12 cellular contexts compared by ENCODE assay signal in the genomic region with DNA sequence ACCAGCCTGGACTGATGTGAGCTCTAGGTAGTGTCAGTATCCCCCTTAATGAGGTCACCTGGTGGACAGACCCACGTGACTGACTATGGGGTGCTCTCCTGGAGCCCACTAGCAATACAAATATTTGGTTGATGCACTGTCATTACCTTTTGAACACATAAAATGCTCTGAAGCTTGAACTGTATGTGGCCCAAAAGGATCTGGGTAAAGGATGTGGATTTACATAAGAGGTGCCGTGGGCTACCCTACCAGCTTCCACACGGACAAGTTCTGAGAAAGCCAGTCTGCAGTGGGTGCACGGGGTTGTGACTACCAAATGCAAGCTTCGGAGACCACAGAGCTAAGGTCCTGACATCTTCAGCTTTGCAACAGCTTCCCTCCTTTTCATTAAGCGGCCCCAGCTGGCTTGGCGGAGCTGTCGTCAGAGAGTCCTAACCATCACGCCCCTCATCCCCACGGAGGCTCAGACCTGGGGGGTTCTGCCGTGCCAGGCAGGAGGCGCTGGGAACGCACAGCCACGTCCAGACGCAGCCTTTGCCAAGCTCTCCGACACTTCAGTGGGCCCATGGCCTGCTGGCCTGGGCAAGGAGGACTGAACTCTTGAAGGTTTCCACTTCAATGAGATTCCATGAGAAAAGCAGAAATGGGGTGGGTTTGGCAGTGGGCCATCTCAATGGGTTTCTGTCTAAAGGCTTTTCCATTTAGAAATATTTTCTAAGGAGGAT.
DNase-seq lines count a peak whose midpoint lies in the region; ATAC-seq and TF ChIP-seq lines count a peak whose summit lies in the region.
"Had no signal": no experiment of that assay in that cellular context is flagged by ENCODE, and none has a peak within 500 bp of the region (broad histone marks: within the 10 kb centered on the region; RNA-seq: fewer than 3 reads in every experiment).

No MANE protein-coding gene starts in this region.

- H3K36me3 ChIP-seq in ascending aorta (no peaks in the 10 kb centered on the region), right atrium auricular region (no peaks in the 10 kb centered on the region), rectal smooth muscle tissue (ENCODE audit: control insufficient read depth, insufficient read depth, low read length) (no peaks in the 10 kb centered on the region), BE2C (peaks cover 4% of the 10 kb centered on the region; the same call in 1 of the 2 replicates)
- H3K36me3 ChIP-seq: Peyer's patch had no signal

- peaks cover 42% of the 10 kb centered on the region for H3K4me1 Mint-ChIP-seq in activated naive CD8-positive, alpha-beta T cell treated with anti-CD3 and anti-CD28 coated beads for 36 hours

- no peaks in the 10 kb centered on the region for H3K27me3 Mint-ChIP-seq in activated naive CD8-positive, alpha-beta T cell treated with anti-CD3 and anti-CD28 coated beads for 36 hours

- no peaks in the 10 kb centered on the region for H3K27me3 ChIP-seq in AG04450 (ENCODE audit: control insufficient read depth, insufficient read depth, low read length)
- H3K27me3 ChIP-seq in ascending aorta, result no peaks in the 10 kb centered on the region
- H3K27me3 ChIP-seq in right atrium auricular region, result no peaks in the 10 kb centered on the region
- H3K27me3 ChIP-seq in rectal smooth muscle tissue (ENCODE audit: control insufficient read depth, insufficient read depth, low read length), result no peaks in the 10 kb centered on the region
- no peaks in the 10 kb centered on the region for H3K27me3 ChIP-seq in BE2C
- H3K27me3 ChIP-seq: Peyer's patch had no signal

- intact Hi-C loops in ascending aorta (cut with DNase I), result loop anchor here (2.0 to 5.0 kb wide), 4 partner anchors 71 to 229 kb away; no protein-coding TSS in a partner anchor

- no peak for DNase-seq in AG04450 (ENCODE audit: low read depth, low spot score)
- peak in 1 of 2 donors; percentile 76 for DNase-seq in ascending aorta (ENCODE audit: low spot score in 2 of 2)
- peak; percentile 77 for DNase-seq in right atrium auricular region (ENCODE audit: low spot score)
- DNase-seq in stimulated activated CD8-positive, alpha-beta memory T cell treated with anti-CD3 and anti-CD28 coated beads, Interleukin-4, amount 100 ng/mL, for 48 hours, result no peak
- no peak for DNase-seq in BE2C
- no peak for DNase-seq in activated naive CD8-positive, alpha-beta T cell treated with anti-CD3 and anti-CD28 coated beads for 36 hours
- DNase-seq: Kasumi-1; stimulated activated CD4-positive, alpha-beta T cell treated with anti-CD3 and anti-CD28 coated beads, Interleukin-2, amount 100 ng/mL, for 48 hours had no signal

- H3K4me3 Mint-ChIP-seq in activated naive CD8-positive, alpha-beta T cell treated with anti-CD3 and anti-CD28 coated beads for 36 hours, result no peak overlapping the region

- CTCF ChIA-PET in AG04450 (lab: Charles Lee), result interaction anchor here (0.7 to 0.9 kb wide), 2 partner anchors 17 to 45 kb away, joined by 4 to 5 read pairs; no protein-coding TSS in a partner anchor

- H3K36me3 Mint-ChIP-seq in activated naive CD8-positive, alpha-beta T cell treated with anti-CD3 and anti-CD28 coated beads for 36 hours, result peaks cover 1% of the 10 kb centered on the region

- H3K4me1 ChIP-seq in ascending aorta (peaks cover 39 to 53% of the 10 kb centered on the region in 2 donors), right atrium auricular region (peaks cover 0 to 66% of the 10 kb centered on the region in 2 donors), rectal smooth muscle tissue (ENCODE audit: control insufficient read depth, insufficient read depth, low read length) (peaks cover 24% of the 10 kb centered on the region), BE2C (peaks cover 12% of the 10 kb centered on the region)

- POLR2A ChIA-PET in AG04450 (lab: Yijun Ruan, JAX), result no interaction called here

- no peak for ATAC-seq in HG02840 (IDR thresholded peaks at IDR 0.05; ENCODE audit: low FRiP score, unreplicated experiment)

- H3K4me3 ChIP-seq in AG04450 (ENCODE audit: low read depth, low read length) (no peak overlapping the region), ascending aorta (peak overlapping the region in 1 of 2 donors; percentile 56), right atrium auricular region (no peak overlapping the region), rectal smooth muscle tissue (ENCODE audit: low read length) (no peak overlapping the region), BE2C (ENCODE audit: low read depth, low read length) (no peak overlapping the region)

- no peak overlapping the region for H3K27ac Mint-ChIP-seq in activated naive CD8-positive, alpha-beta T cell treated with anti-CD3 and anti-CD28 coated beads for 36 hours

- TF ChIP-seq CTCF in AG04450 (IDR thresholded peaks at IDR 0.05; ENCODE audit: low read depth, low read length) (no peak), ascending aorta (IDR thresholded peaks at IDR 0.05) (no peak), right atrium auricular region (IDR thresholded peaks at IDR 0.05) (no peak), BE2C (IDR thresholded peaks at IDR 0.05; ENCODE audit: low read depth, low read length) (no peak)

- H3K9me3 Mint-ChIP-seq in activated naive CD8-positive, alpha-beta T cell treated with anti-CD3 and anti-CD28 coated beads for 36 hours, result no peaks in the 10 kb centered on the region

- H3K27ac ChIP-seq in AG04450 (ENCODE audit: low read depth, low read length) (peak overlapping the region; percentile 70), ascending aorta (peak overlapping the region; percentile 90 to 96), right atrium auricular region (peak overlapping the region; percentile 91 to 95), rectal smooth muscle tissue (ENCODE audit: low read depth, low read length) (peak overlapping the region; percentile 53)
- H3K27ac ChIP-seq: epithelial cell of prostate had no signal

- H3K9me3 ChIP-seq in AG04450 (ENCODE audit: control insufficient read depth, insufficient read depth, low read length), result peaks cover 14% of the 10 kb centered on the region
- H3K9me3 ChIP-seq in ascending aorta, result no peaks in the 10 kb centered on the region
- no peaks in the 10 kb centered on the region for H3K9me3 ChIP-seq in right atrium auricular region
- H3K9me3 ChIP-seq in BE2C, result no peaks in the 10 kb centered on the region
- H3K9me3 ChIP-seq: Peyer's patch had no signal

- no peak overlapping the region for H3K9ac ChIP-seq in rectal smooth muscle tissue (ENCODE audit: low read length)
